7 cellular contexts compared by ENCODE assay signal in genomic region chr4:122922877-122923511, GRCh38. TPM values are rescaled to one million over a fixed set of nuclear protein-coding genes. Genes with fewer than 3 reads are reported as not detected.
DNase-seq lines count a peak whose midpoint lies in the region; ATAC-seq and TF ChIP-seq lines count a peak whose summit lies in the region.

No MANE protein-coding gene starts in this region.

- DNase-seq in NCI-H187 treated with DMSO at 0.1 percent for 48 hours (lab: John Stamatoyannopoulos, UW) (peak; percentile 8), T-helper 9 cell (peak; percentile 76), astrocyte of the hippocampus (ENCODE audit: low read depth, low spot score) (peak; percentile 93), hippocampal formation (lab: John Stamatoyannopoulos, UW) (peak; percentile 86 to 88), sciatic nerve (ENCODE audit: low spot score) (peak; percentile 89)

- ATAC-seq in GM18505 (IDR thresholded peaks at IDR 0.05; ENCODE audit: unreplicated experiment): peak; percentile 96
- ATAC-seq in HG02943 (IDR thresholded peaks at IDR 0.05; ENCODE audit: low read depth, unreplicated experiment): peak; percentile 98
- ATAC-seq in sciatic nerve: peak; percentile 98

- intact Hi-C loops in sciatic nerve (cut with DNase I): loop anchor here (10.0 kb wide), 1 partner anchor 168 kb away; no protein-coding TSS in a partner anchor

- TF ChIP-seq POLR2A in GM18505 (IDR thresholded peaks at IDR 0.05; ENCODE audit: borderline replicate concordance, extremely low read depth, insufficient read depth, insufficient read length): peak; percentile 50

RNA-seq across cellular contexts. Expression of gene NUDT6, which starts 0.6 kb away (rescaled TPM):
- total RNA-seq in sciatic nerve: 7.7 TPM

Comparison
In these comparisons a context has a peak if more than half of its experiments do, and no peak if none do; other contexts are left out.
1. Peak in every context shown above with its lines: DNase-seq and ATAC-seq.
2. DNase-seq: peak in every context shown above with its lines; median percentile 93 in astrocyte of the hippocampus; 89 in sciatic nerve; 87 in hippocampal formation; 76 in T-helper 9 cell; 8 in NCI-H187 treated with DMSO at 0.1 percent for 48 hours.